In the genomic region with DNA sequence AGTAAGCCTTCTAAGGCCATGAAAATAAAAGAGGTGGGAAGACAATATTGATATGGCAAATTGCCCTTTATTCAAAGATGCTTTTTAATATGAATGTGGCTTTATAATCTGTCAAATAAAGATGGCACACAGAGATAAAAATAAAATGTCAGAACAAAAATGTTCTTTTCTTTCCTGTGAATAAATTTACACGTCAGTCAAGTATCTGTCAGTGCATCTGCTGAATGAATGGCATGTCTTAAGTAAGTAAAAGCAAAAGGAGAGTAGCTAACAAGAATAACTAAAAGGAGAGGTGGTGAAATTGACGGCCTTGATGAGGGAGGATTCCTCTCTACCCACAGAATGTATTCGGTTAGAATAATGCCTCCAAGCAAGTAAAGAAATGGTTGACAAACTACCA, we compare ENCODE assay signal across 24 cellular contexts.
"Had no signal": no experiment of that assay in that cellular context is flagged by ENCODE, and none has a peak within 500 bp of the region (broad histone marks: within the 10 kb centered on the region; RNA-seq: fewer than 3 reads in every experiment).

No MANE protein-coding gene starts in this region.

- H3K4me1 ChIP-seq: colonic mucosa, esophagus squamous epithelium, gastroesophageal sphincter, heart left ventricle, left lung, lower lobe of right lung had no signal

- H3K4me2 ChIP-seq: hepatocyte had no signal

- H3K36me3 ChIP-seq: colonic mucosa, esophagus squamous epithelium, gastroesophageal sphincter, heart left ventricle, left lung, lower lobe of right lung had no signal

- H2AFZ ChIP-seq: hepatocyte had no signal

- H3K9me3 Mint-ChIP-seq: dendritic cell treated with granulocyte-macrophage colony-stimulating factor and Interleukin-4, amounts not matched to agents 40 ng/mL and 50 ng/mL, for 4 days; endodermal cell; mesothelial cell of epicardium had no signal

- H3K27ac Mint-ChIP-seq: dendritic cell treated with granulocyte-macrophage colony-stimulating factor and Interleukin-4, amounts not matched to agents 40 ng/mL and 50 ng/mL, for 4 days; effector memory CD8-positive, alpha-beta T cell; endodermal cell; mesothelial cell of epicardium had no signal

- H3K79me2 ChIP-seq: hepatocyte had no signal

- DNase-seq: cerebellar nuclear complex; colonic mucosa; cortex of kidney; effector CD8-positive, alpha-beta T cell; effector memory CD8-positive, alpha-beta T cell; endodermal cell; erythroblast; esophagus squamous epithelium; foreskin fibroblast; foreskin melanocyte; heart left ventricle; hypothalamus; left cardiac atrium; left lung; left ventricle myocardium superior; lower lobe of right lung; mesenchymal stem cell; mucosa of descending colon had no signal

- H3K4me3 ChIP-seq: colonic mucosa, esophagus squamous epithelium, gastroesophageal sphincter, heart left ventricle, hepatocyte, left lung, lower lobe of right lung, mucosa of descending colon had no signal

- H3K9me3 ChIP-seq: colonic mucosa, esophagus squamous epithelium, gastroesophageal sphincter, heart left ventricle, left lung had no signal

- H3K27ac ChIP-seq: colonic mucosa, epithelial cell of prostate, esophagus squamous epithelium, gastroesophageal sphincter, heart left ventricle, hepatocyte, left lung, lower lobe of right lung had no signal

- H3K36me3 Mint-ChIP-seq: mesothelial cell of epicardium had no signal

- H3K4me1 Mint-ChIP-seq: endodermal cell, mesothelial cell of epicardium had no signal

- H3K27me3 Mint-ChIP-seq: dendritic cell treated with granulocyte-macrophage colony-stimulating factor and Interleukin-4, amounts not matched to agents 40 ng/mL and 50 ng/mL, for 4 days; effector memory CD8-positive, alpha-beta T cell had no signal

- ATAC-seq: effector memory CD8-positive, alpha-beta T cell; esophagus mucosa; gastroesophageal sphincter; heart left ventricle; left cardiac atrium; left lung; left ventricle myocardium superior; lower lobe of right lung; mucosa of descending colon had no signal

- H3K27me3 ChIP-seq: colonic mucosa, esophagus squamous epithelium, gastroesophageal sphincter, heart left ventricle, hepatocyte, left lung had no signal

- H3K4me3 Mint-ChIP-seq: dendritic cell treated with granulocyte-macrophage colony-stimulating factor and Interleukin-4, amounts not matched to agents 40 ng/mL and 50 ng/mL, for 4 days; effector memory CD8-positive, alpha-beta T cell; endodermal cell; mesothelial cell of epicardium had no signal
